1 cellular context compared by ENCODE assay signal in the genomic region with DNA sequence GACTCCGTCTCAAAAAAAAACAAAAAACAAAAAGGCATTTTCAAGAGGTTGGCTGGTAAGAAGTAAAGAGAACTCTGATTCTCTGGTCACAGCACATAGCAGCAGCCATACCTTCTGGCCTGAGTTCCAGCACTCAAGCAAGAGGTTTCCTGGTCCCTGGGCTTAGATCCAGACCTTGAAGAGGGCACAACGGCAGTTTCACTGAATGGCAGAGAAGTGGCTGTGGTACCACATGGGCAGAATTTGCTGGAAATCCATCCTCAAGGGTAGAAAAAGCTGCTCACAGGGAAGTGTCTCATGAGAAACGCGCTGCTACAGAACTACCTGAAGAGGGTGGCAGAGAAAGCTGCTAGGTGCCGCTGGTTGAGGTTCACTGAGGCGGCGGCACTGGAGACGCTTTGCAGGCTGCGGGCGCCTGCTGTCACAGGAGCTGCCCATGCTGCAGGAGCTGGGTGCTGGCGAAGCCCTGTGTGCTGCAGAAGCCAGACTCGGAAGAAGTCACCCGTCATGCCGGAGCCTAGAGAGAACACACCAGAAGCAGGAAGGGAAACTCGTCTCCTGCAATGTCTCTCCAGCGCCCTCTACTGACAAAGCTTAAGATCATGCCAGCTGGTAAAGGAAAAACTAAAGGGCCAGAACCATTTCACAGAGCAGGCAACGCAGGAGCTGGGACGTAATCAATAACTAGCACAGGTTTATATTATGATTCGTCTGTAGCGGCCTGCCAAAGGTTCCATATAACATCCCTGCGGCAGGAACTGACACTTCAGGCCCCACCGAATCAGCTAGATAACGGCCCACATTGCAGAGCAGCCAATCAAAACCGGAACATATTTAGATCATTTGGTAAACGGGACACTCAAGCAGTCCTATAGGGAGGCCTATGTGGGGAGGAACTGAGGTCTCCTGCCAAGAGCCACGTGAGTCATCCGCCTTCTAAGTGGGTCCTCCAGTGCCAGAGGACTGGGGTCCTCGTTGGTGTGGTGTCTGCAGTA.
TF ChIP-seq lines count a peak whose summit lies in the region.

No MANE protein-coding gene starts in this region.

TF ChIP-seq in HEK293, 187 proteins besides CTCF, POLR2A, EP300 and RAD21 (continued from another document):
- peak; percentile 63; the same call in 1 of the 2 replicates for TF ChIP-seq TRIM28 (IDR thresholded peaks at IDR 0.05; ENCODE audit: borderline replicate concordance, low read length)
- no peak for TF ChIP-seq FEZF1 (tag by site-specific recombination; IDR thresholded peaks at IDR 0.05)
- TF ChIP-seq, protein P1, sequence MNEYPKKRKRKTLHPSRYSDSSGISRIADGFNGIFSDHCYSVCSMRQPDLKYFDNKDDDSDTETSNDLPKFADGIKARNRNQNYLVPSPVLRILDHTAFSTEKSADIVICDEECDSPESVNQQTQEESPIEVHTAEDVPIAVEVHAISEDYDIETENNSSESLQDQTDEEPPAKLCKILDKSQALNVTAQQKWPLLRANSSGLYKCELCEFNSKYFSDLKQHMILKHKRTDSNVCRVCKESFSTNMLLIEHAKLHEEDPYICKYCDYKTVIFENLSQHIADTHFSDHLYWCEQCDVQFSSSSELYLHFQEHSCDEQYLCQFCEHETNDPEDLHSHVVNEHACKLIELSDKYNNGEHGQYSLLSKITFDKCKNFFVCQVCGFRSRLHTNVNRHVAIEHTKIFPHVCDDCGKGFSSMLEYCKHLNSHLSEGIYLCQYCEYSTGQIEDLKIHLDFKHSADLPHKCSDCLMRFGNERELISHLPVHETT (tag by site-specific recombination; IDR thresholded peaks at IDR 0.05), result peak; percentile 10; the same call in 1 of the 2 replicates
- no peak for TF ChIP-seq ZNF175 (tag by site-specific recombination; IDR thresholded peaks at IDR 0.05)
- TF ChIP-seq ZNF184 (tag by site-specific recombination; IDR thresholded peaks at IDR 0.05), result peak; percentile 45; the same call in 1 of the 2 replicates
- TF ChIP-seq, protein P2, sequence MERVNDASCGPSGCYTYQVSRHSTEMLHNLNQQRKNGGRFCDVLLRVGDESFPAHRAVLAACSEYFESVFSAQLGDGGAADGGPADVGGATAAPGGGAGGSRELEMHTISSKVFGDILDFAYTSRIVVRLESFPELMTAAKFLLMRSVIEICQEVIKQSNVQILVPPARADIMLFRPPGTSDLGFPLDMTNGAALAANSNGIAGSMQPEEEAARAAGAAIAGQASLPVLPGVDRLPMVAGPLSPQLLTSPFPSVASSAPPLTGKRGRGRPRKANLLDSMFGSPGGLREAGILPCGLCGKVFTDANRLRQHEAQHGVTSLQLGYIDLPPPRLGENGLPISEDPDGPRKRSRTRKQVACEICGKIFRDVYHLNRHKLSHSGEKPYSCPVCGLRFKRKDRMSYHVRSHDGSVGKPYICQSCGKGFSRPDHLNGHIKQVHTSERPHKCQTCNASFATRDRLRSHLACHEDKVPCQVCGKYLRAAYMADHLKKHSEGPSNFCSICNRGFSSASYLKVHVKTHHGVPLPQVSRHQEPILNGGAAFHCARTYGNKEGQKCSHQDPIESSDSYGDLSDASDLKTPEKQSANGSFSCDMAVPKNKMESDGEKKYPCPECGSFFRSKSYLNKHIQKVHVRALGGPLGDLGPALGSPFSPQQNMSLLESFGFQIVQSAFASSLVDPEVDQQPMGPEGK (tag by site-specific recombination; IDR thresholded peaks at IDR 0.05), result no peak
- peak; percentile 56; the same call in 1 of the 2 replicates for TF ChIP-seq ZNF2 (tag by site-specific recombination; IDR thresholded peaks at IDR 0.05)
- TF ChIP-seq, protein P3, sequence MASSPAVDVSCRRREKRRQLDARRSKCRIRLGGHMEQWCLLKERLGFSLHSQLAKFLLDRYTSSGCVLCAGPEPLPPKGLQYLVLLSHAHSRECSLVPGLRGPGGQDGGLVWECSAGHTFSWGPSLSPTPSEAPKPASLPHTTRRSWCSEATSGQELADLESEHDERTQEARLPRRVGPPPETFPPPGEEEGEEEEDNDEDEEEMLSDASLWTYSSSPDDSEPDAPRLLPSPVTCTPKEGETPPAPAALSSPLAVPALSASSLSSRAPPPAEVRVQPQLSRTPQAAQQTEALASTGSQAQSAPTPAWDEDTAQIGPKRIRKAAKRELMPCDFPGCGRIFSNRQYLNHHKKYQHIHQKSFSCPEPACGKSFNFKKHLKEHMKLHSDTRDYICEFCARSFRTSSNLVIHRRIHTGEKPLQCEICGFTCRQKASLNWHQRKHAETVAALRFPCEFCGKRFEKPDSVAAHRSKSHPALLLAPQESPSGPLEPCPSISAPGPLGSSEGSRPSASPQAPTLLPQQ (tag by site-specific recombination; IDR thresholded peaks at IDR 0.05), result peak; percentile 69; the same call in 1 of the 2 replicates
- TF ChIP-seq, protein P4, sequence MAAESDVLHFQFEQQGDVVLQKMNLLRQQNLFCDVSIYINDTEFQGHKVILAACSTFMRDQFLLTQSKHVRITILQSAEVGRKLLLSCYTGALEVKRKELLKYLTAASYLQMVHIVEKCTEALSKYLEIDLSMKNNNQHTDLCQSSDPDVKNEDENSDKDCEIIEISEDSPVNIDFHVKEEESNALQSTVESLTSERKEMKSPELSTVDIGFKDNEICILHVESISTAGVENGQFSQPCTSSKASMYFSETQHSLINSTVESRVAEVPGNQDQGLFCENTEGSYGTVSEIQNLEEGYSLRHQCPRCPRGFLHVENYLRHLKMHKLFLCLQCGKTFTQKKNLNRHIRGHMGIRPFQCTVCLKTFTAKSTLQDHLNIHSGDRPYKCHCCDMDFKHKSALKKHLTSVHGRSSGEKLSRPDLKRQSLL (tag by site-specific recombination; IDR thresholded peaks at IDR 0.05), result no peak
- TF ChIP-seq ZNF335 (tag by site-specific recombination; conservative IDR thresholded peaks at IDR 0.05), result peak; percentile 93
- TF ChIP-seq ZNF114 (tag by site-specific recombination; IDR thresholded peaks at IDR 0.05), result no peak
- TF ChIP-seq KLF8 (tag by site-specific recombination; IDR thresholded peaks at IDR 0.05), result no peak
- TF ChIP-seq ZIC2 (tag by site-specific recombination; IDR thresholded peaks at IDR 0.05), result no peak
- TF ChIP-seq ZNF792 (tag by site-specific recombination; IDR thresholded peaks at IDR 0.05), result no peak
- TF ChIP-seq SP2 (tag by site-specific recombination; IDR thresholded peaks at IDR 0.05), result peak; percentile 46
- no peak for TF ChIP-seq ZNF571 (tag by site-specific recombination; IDR thresholded peaks at IDR 0.05)
- TF ChIP-seq PRDM1 (tag by site-specific recombination; IDR thresholded peaks at IDR 0.05), result no peak
- TF ChIP-seq ZNF776 (tag by site-specific recombination; IDR thresholded peaks at IDR 0.05; ENCODE audit: borderline replicate concordance), result no peak
- peak; percentile 26; the same call in 1 of the 2 replicates for TF ChIP-seq ZFP37 (tag by site-specific recombination; IDR thresholded peaks at IDR 0.05)
- TF ChIP-seq, protein P5, sequence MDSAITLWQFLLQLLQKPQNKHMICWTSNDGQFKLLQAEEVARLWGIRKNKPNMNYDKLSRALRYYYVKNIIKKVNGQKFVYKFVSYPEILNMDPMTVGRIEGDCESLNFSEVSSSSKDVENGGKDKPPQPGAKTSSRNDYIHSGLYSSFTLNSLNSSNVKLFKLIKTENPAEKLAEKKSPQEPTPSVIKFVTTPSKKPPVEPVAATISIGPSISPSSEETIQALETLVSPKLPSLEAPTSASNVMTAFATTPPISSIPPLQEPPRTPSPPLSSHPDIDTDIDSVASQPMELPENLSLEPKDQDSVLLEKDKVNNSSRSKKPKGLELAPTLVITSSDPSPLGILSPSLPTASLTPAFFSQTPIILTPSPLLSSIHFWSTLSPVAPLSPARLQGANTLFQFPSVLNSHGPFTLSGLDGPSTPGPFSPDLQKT (IDR thresholded peaks at IDR 0.05; ENCODE audit: borderline replicate concordance, low read depth, low read length), result no peak
- TF ChIP-seq, protein P6, sequence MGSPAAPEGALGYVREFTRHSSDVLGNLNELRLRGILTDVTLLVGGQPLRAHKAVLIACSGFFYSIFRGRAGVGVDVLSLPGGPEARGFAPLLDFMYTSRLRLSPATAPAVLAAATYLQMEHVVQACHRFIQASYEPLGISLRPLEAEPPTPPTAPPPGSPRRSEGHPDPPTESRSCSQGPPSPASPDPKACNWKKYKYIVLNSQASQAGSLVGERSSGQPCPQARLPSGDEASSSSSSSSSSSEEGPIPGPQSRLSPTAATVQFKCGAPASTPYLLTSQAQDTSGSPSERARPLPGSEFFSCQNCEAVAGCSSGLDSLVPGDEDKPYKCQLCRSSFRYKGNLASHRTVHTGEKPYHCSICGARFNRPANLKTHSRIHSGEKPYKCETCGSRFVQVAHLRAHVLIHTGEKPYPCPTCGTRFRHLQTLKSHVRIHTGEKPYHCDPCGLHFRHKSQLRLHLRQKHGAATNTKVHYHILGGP (tag by site-specific recombination; IDR thresholded peaks at IDR 0.05), result no peak
- TF ChIP-seq, protein P7, sequence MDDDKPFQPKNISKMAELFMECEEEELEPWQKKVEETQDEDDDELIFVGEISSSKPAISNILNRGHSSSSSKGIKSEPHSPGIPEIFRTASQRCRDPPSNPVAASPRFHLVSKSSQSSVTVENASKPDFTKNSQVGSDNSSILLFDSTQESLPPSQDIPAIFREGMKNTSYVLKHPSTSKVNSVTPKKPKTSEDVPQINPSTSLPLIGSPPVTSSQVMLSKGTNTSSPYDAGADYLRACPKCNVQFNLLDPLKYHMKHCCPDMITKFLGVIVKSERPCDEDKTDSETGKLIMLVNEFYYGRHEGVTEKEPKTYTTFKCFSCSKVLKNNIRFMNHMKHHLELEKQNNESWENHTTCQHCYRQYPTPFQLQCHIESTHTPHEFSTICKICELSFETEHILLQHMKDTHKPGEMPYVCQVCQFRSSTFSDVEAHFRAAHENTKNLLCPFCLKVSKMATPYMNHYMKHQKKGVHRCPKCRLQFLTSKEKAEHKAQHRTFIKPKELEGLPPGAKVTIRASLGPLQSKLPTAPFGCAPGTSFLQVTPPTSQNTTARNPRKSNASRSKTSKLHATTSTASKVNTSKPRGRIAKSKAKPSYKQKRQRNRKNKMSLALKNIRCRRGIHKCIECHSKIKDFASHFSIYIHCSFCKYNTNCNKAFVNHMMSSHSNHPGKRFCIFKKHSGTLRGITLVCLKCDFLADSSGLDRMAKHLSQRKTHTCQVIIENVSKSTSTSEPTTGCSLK (tag by site-specific recombination; IDR thresholded peaks at IDR 0.05), result no peak
- TF ChIP-seq, protein P8, sequence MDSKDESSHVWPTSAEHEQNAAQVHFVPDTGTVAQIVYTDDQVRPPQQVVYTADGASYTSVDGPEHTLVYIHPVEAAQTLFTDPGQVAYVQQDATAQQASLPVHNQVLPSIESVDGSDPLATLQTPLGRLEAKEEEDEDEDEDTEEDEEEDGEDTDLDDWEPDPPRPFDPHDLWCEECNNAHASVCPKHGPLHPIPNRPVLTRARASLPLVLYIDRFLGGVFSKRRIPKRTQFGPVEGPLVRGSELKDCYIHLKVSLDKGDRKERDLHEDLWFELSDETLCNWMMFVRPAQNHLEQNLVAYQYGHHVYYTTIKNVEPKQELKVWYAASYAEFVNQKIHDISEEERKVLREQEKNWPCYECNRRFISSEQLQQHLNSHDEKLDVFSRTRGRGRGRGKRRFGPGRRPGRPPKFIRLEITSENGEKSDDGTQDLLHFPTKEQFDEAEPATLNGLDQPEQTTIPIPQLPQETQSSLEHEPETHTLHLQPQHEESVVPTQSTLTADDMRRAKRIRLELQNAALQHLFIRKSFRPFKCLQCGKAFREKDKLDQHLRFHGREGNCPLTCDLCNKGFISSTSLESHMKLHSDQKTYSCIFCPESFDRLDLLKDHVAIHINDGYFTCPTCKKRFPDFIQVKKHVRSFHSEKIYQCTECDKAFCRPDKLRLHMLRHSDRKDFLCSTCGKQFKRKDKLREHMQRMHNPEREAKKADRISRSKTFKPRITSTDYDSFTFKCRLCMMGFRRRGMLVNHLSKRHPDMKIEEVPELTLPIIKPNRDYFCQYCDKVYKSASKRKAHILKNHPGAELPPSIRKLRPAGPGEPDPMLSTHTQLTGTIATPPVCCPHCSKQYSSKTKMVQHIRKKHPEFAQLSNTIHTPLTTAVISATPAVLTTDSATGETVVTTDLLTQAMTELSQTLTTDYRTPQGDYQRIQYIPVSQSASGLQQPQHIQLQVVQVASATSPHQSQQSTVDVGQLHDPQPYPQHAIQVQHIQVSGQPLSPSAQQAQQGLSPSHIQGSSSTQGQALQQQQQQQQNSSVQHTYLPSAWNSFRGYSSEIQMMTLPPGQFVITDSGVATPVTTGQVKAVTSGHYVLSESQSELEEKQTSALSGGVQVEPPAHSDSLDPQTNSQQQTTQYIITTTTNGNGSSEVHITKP (tag by site-specific recombination; IDR thresholded peaks at IDR 0.05), result peak; percentile 79
- TF ChIP-seq, protein P9, sequence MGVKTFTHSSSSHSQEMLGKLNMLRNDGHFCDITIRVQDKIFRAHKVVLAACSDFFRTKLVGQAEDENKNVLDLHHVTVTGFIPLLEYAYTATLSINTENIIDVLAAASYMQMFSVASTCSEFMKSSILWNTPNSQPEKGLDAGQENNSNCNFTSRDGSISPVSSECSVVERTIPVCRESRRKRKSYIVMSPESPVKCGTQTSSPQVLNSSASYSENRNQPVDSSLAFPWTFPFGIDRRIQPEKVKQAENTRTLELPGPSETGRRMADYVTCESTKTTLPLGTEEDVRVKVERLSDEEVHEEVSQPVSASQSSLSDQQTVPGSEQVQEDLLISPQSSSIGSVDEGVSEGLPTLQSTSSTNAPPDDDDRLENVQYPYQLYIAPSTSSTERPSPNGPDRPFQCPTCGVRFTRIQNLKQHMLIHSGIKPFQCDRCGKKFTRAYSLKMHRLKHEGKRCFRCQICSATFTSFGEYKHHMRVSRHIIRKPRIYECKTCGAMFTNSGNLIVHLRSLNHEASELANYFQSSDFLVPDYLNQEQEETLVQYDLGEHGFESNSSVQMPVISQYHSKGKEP (tag by site-specific recombination; IDR thresholded peaks at IDR 0.05), result 0 out of 2 replicates have a peak, but pooled peaks have one; percentile 31
